8 cellular contexts compared by ENCODE assay signal in genomic region chr7:66076459-66077329, GRCh38. TPM values are rescaled to one million over a fixed set of nuclear protein-coding genes. Genes with fewer than 3 reads are reported as not detected.
DNase-seq lines count a peak whose midpoint lies in the region; ATAC-seq and TF ChIP-seq lines count a peak whose summit lies in the region.

No MANE protein-coding gene starts in this region.

- H2AK9ac ChIP-seq in IMR-90 (replicated peaks; ENCODE audit: low read depth, low read length, poor library complexity): peak overlapping the region; percentile 95

- peak overlapping the region; percentile 52 for H2AK5ac ChIP-seq in IMR-90 (ENCODE audit: low read depth, low read length)

- peak overlapping the region; percentile 87 for H3K4me3 ChIP-seq in AG04450 (ENCODE audit: low read depth, low read length)
- peak overlapping the region; percentile 95 for H3K4me3 ChIP-seq in IMR-90 (ENCODE audit: insufficient read depth, low read depth, low read length)
- H3K4me3 ChIP-seq in mucosa of descending colon: peak overlapping the region; percentile 87

- peaks cover 8% of the 10 kb centered on the region for H3K36me3 ChIP-seq in IMR-90 (ENCODE audit: control insufficient read depth, insufficient read depth, low read length)
- no peaks in the 10 kb centered on the region for H3K36me3 ChIP-seq in mucosa of descending colon (ENCODE audit: low read depth)

- no TSS peak for BruUV-seq in IMR-90 (replicated peaks; lab: Mats Ljungman, UMichigan)

- H3K56ac ChIP-seq in IMR-90 (ENCODE audit: extremely low read depth, insufficient read depth, low read length): no peak overlapping the region

- peak overlapping the region; percentile 98 for H2AFZ ChIP-seq in IMR-90 (replicated peaks; ENCODE audit: low read length, poor library complexity)

- peaks cover 6% of the 10 kb centered on the region for H3K27me3 Mint-ChIP-seq in brain

- H3K4me3 Mint-ChIP-seq in brain: peak overlapping the region; percentile 85 to 96 (median 90)

- H3K79me1 ChIP-seq in IMR-90 (ENCODE audit: low read depth in 1 of 2, low read length in 2 of 2): peaks cover 20 to 39% of the 10 kb centered on the region in 2 experiments

- TF ChIP-seq RAD21 in IMR-90 (IDR thresholded peaks at IDR 0.05; ENCODE audit: low read length): no peak

- H3K4me1 Mint-ChIP-seq in brain: peaks cover 20% of the 10 kb centered on the region

- ATAC-seq in IMR-90 (ENCODE audit: low read depth) (no peak), mucosa of descending colon (peak; percentile 68), HG03571 (IDR thresholded peaks at IDR 0.05; ENCODE audit: unreplicated experiment) (no peak), sciatic nerve (no peak), HG03175 (IDR thresholded peaks at IDR 0.05; ENCODE audit: unreplicated experiment) (no peak)

- no peak overlapping the region for H2BK15ac ChIP-seq in IMR-90 (ENCODE audit: low read depth, low read length)

- H2BK20ac ChIP-seq in IMR-90 (ENCODE audit: low read depth, low read length): no peak overlapping the region

- CTCF ChIA-PET in AG04450 (lab: Charles Lee) (interaction anchor here (0.6 kb wide), 1 partner anchor 128 kb away, joined by 3 read pairs; no protein-coding TSS in a partner anchor), IMR-90 (lab: Yijun Ruan, JAX) (no interaction called here)

- in situ Hi-C loops in IMR-90 (cut with MboI; ENCODE audit: low sequenced_read_pairs): no loop called here

- H3K4me1 ChIP-seq in IMR-90 (ENCODE audit: control insufficient read depth, insufficient read depth, low read length) (peaks cover 7% of the 10 kb centered on the region), mucosa of descending colon (ENCODE audit: low read depth) (peaks cover 21% of the 10 kb centered on the region)

- peak overlapping the region; percentile 66 to 82 (median 70) for H3K27ac Mint-ChIP-seq in brain

- 100% methylated on average over 3 of the region's 11 CpGs; no CpG with 5 or more reads in 1 of the 2 experiments for WGBS in IMR-90 (ENCODE audit: extremely low coverage in 2 of 2, insufficient read length in 1 of 2), 2 experiments

- TF ChIP-seq CTCF in AG04450 (IDR thresholded peaks at IDR 0.05; ENCODE audit: low read depth, low read length) (no peak), IMR-90 (conservative IDR thresholded peaks at IDR 0.05; ENCODE audit: low read depth, low read length) (no peak), brain (conservative IDR thresholded peaks at IDR 0.05) (no peak), mucosa of descending colon (IDR thresholded peaks at IDR 0.05) (no peak)

- no peak overlapping the region for H3K27ac ChIP-seq in AG04450 (ENCODE audit: low read depth, low read length)
- peak overlapping the region; percentile 69 for H3K27ac ChIP-seq in IMR-90 (ENCODE audit: insufficient read depth, low read length)

- H4K20me1 ChIP-seq in IMR-90 (ENCODE audit: insufficient read depth, low read length): no peaks in the 10 kb centered on the region

- no peak for DNase-seq in AG04450 (ENCODE audit: low read depth, low spot score)
- no peak for DNase-seq in IMR-90
- peak; percentile 77 to 81 (median 79) for DNase-seq in mucosa of descending colon
- DNase-seq in putamen (ENCODE audit: low spot score): no peak
- DNase-seq in sciatic nerve (ENCODE audit: low spot score): no peak

- POLR2A ChIA-PET in AG04450 (lab: Yijun Ruan, JAX) (interaction anchor here (1.4 to 1.8 kb wide), 2 partner anchors 21 to 39 kb away, joined by 4 to 7 read pairs; partner anchors contain the start of gene CRCP), IMR-90 (lab: Charles Lee; ENCODE audit: unreplicated experiment) (no interaction called here)

- peak overlapping the region; percentile 54; the same call in 1 of the 2 replicates for H4K91ac ChIP-seq in IMR-90 (ENCODE audit: insufficient read depth, low read depth, low read length)

- intact Hi-C loops in IMR-90 (cut with micrococcal nuclease): loop anchor here (1.0 kb wide), 1 partner anchor 46 kb away; no protein-coding TSS in a partner anchor
- intact Hi-C loops in mucosa of descending colon (cut with DNase I, micrococcal nuclease): no loop called here
- intact Hi-C loops in sciatic nerve (cut with DNase I): no loop called here

- no peak overlapping the region; the same call in 1 of the 2 replicates for H4K5ac ChIP-seq in IMR-90 (ENCODE audit: low read depth, low read length)

- H3K9me1 ChIP-seq in IMR-90 (ENCODE audit: insufficient read depth, low read length): peaks cover 7% of the 10 kb centered on the region

- peak overlapping the region in 1 of 2 experiments; percentile 66; a peak in 1 of 4 replicates for H4K8ac ChIP-seq in IMR-90 (ENCODE audit: low read depth in 2 of 2, low read length in 2 of 2)

- H2BK5ac ChIP-seq in IMR-90 (ENCODE audit: low read depth, low read length, poor library complexity, severe bottlenecking): peak overlapping the region; percentile 80

- peak overlapping the region; percentile 94 for H3K14ac ChIP-seq in IMR-90 (replicated peaks; ENCODE audit: low read depth, low read length)

- H3K36me3 Mint-ChIP-seq in brain: no peaks in the 10 kb centered on the region

- H3K9ac ChIP-seq in IMR-90 (ENCODE audit: low read depth, low read length): peak overlapping the region; percentile 74

- no peak overlapping the region for H2BK120ac ChIP-seq in IMR-90 (ENCODE audit: low read depth, low read length)

- no peaks in the 10 kb centered on the region for H3K27me3 ChIP-seq in AG04450 (ENCODE audit: control insufficient read depth, insufficient read depth, low read length)
- no peaks in the 10 kb centered on the region for H3K27me3 ChIP-seq in IMR-90 (ENCODE audit: control insufficient read depth, insufficient read depth, low read length)

- dilution Hi-C loops in IMR-90 (cut with HindIII; ENCODE audit: low sequenced_read_pairs, unreplicated experiment): no loop called here

- H3K23ac ChIP-seq in IMR-90 (ENCODE audit: low read depth, low read length): peak overlapping the region; percentile 4

- H3K4ac ChIP-seq in IMR-90 (ENCODE audit: low read depth, low read length): peak overlapping the region; percentile 82

- TF ChIP-seq POLR2A in IMR-90 (IDR thresholded peaks at IDR 0.05; ENCODE audit: low read depth, low read length): no peak

- H3K9me3 ChIP-seq in AG04450 (ENCODE audit: control insufficient read depth, insufficient read depth, low read length): no peaks in the 10 kb centered on the region; the same call in 1 of the 2 replicates
- H3K9me3 ChIP-seq in IMR-90 (ENCODE audit: control insufficient read depth, insufficient read depth, low read length): no peaks in the 10 kb centered on the region
- no peaks in the 10 kb centered on the region for H3K9me3 ChIP-seq in mucosa of descending colon

- peak overlapping the region; percentile 21; the same call in 1 of the 2 replicates for H3K18ac ChIP-seq in IMR-90 (ENCODE audit: low read depth, low read length)

- peak overlapping the region; percentile 97 for H3K4me2 ChIP-seq in IMR-90 (ENCODE audit: low read depth, low read length)

- peaks cover 0 to 2% (median 0%) of the 10 kb centered on the region in 5 experiments for H3K9me3 Mint-ChIP-seq in brain

TF ChIP-seq in IMR-90, 13 proteins besides CTCF, POLR2A, EP300 and RAD21 (continues in another document):
- TF ChIP-seq MAFK (IDR thresholded peaks at IDR 0.05; ENCODE audit: low read depth, low read length) (no peak), CEBPB (IDR thresholded peaks at IDR 0.05; ENCODE audit: low read depth, low read length) (no peak), SMC3 (IDR thresholded peaks at IDR 0.05; ENCODE audit: low read depth, low read length) (no peak), ELK1 (IDR thresholded peaks at IDR 0.05; ENCODE audit: borderline replicate concordance, low read depth, low read length) (no peak), MAZ (IDR thresholded peaks at IDR 0.05; ENCODE audit: borderline replicate concordance, low read depth, low read length) (no peak), RFX5 (IDR thresholded peaks at IDR 0.05; ENCODE audit: low read depth, low read length) (no peak), USF2 (IDR thresholded peaks at IDR 0.05; ENCODE audit: low read depth, low read length) (no peak), RCOR1 (IDR thresholded peaks at IDR 0.05; ENCODE audit: insufficient replicate concordance, low read length) (no peak), MXI1 (IDR thresholded peaks at IDR 0.05; ENCODE audit: borderline replicate concordance, low read depth, low read length) (no peak), FOS (IDR thresholded peaks at IDR 0.05; ENCODE audit: low read depth, low read length) (no peak)

RNA-seq across cellular contexts. Expression of gene ASL, which starts 1.1 kb away (rescaled TPM):
- polyA plus RNA-seq in AG04450 (2011; rRNA removed) (20.2 and 25.9 TPM in 2 replicates), IMR-90 (2012; rRNA removed) (49.0 and 49.7 TPM in 2 replicates), brain (ENCODE audit: insufficient read depth, low read depth, low replicate concordance) (21.7 TPM)
- 17.5 and 26.5 TPM in 2 replicates for polyA minus RNA-seq in AG04450 (2011; rRNA and poly(A)+ RNA removed)
- total RNA-seq in IMR-90 (2012; rRNA removed) (42.8 and 50.0 TPM in 2 replicates), mucosa of descending colon (100 to 1,000 TPM in 2 of 3 donors, 10 to 100 TPM in 1; 70.5 to 145 (median 129) TPM), sciatic nerve (25.7 TPM)
- polyA plus RNA-seq in IMR-90 (2012; cell fraction: cytosol; rRNA removed): 41.3 and 45.5 TPM in 2 replicates
- 95.3 and 201 TPM in 2 replicates for polyA plus RNA-seq in IMR-90 (2012; cell fraction: nucleus; rRNA removed; ENCODE audit: low replicate concordance)

RNA-seq across cellular contexts. Expression of gene CRCP, which starts 38.0 kb away (rescaled TPM):
- polyA plus RNA-seq in AG04450 (2011; rRNA removed) (26.0 and 28.5 TPM in 2 replicates), IMR-90 (2012; rRNA removed) (21.5 and 22.9 TPM in 2 replicates), brain (ENCODE audit: insufficient read depth, low read depth, low replicate concordance) (41.2 TPM)
- 42.5 and 46.2 TPM in 2 replicates for polyA minus RNA-seq in AG04450 (2011; rRNA and poly(A)+ RNA removed)
- total RNA-seq in IMR-90 (2012; rRNA removed) (37.5 and 37.8 TPM in 2 replicates), mucosa of descending colon (10 to 100 TPM; 37.3 to 43.9 (median 43.1) TPM), sciatic nerve (31.2 TPM)
- polyA plus RNA-seq in IMR-90 (2012; cell fraction: cytosol; rRNA removed): 11.4 and 11.9 TPM in 2 replicates
- polyA plus RNA-seq in IMR-90 (2012; cell fraction: nucleus; rRNA removed; ENCODE audit: low replicate concordance): 7.6 and 24.1 TPM in 2 replicates

Comparison
In these comparisons a context has a peak if more than half of its experiments do, and no peak if none do; other contexts are left out.
1. DNase-seq: peak in mucosa of descending colon (3 of 3); none in AG04450 (single experiment), IMR-90 (single experiment), putamen (single experiment) and sciatic nerve (single experiment).
2. Peak in every context shown above with its lines, with median percentiles within 50 percentile points of each other: H3K4me3 ChIP-seq.